ENCODE assay signal across 1 cellular context in genomic region chr1:84772428-84772943, GRCh38.
TF ChIP-seq lines count a peak whose summit lies in the region.

No MANE protein-coding gene starts in this region.

TF ChIP-seq in H1, 55 proteins besides CTCF, POLR2A, EP300 and RAD21 (continued from another document):
- TF ChIP-seq E2F6 (IDR thresholded peaks at IDR 0.05) (no peak), EZH2 (IDR thresholded peaks at IDR 0.05; ENCODE audit: low read depth, low read length, severe bottlenecking) (no peak), NRF1 (IDR thresholded peaks at IDR 0.05; ENCODE audit: low read depth, low read length) (no peak), YY1 (IDR thresholded peaks at IDR 0.05; ENCODE audit: low read depth, low read length) (no peak), JUND (IDR thresholded peaks at IDR 0.05; ENCODE audit: low read length) (no peak), SIRT6 (IDR thresholded peaks at IDR 0.05; ENCODE audit: low read length) (no peak), KDM5A (IDR thresholded peaks at IDR 0.05; ENCODE audit: low read length) (no peak), CTBP2 (IDR thresholded peaks at IDR 0.05; ENCODE audit: borderline replicate concordance, insufficient read depth, insufficient read length, low read length) (no peak), GABPA (IDR thresholded peaks at IDR 0.05; ENCODE audit: borderline replicate concordance, insufficient read depth, low read length) (no peak), RNF2 (IDR thresholded peaks at IDR 0.05; ENCODE audit: borderline replicate concordance, low read depth, low read length, missing control alignments, poor library complexity, severe bottlenecking) (no peak), CHD2 (IDR thresholded peaks at IDR 0.05; ENCODE audit: low read length) (no peak), ASH2L (IDR thresholded peaks at IDR 0.05; ENCODE audit: low read length) (no peak), POU5F1 (IDR thresholded peaks at IDR 0.05; ENCODE audit: low read depth, low read length) (no peak), ATF3 (IDR thresholded peaks at IDR 0.05; ENCODE audit: insufficient read depth, low read depth, low read length) (no peak), GTF2F1 (IDR thresholded peaks at IDR 0.05; ENCODE audit: borderline replicate concordance, low read depth, low read length) (no peak), PHF8 (conservative IDR thresholded peaks at IDR 0.05; ENCODE audit: low read depth, low read length) (no peak), EGR1 (IDR thresholded peaks at IDR 0.05; ENCODE audit: borderline replicate concordance, low read depth, low read length) (no peak), BACH1 (IDR thresholded peaks at IDR 0.05; ENCODE audit: low read length) (no peak)
TF ChIP-seq in H1: peak in this region for 0.
